ENCODE assay signal across 9 cellular contexts in the genomic region with DNA sequence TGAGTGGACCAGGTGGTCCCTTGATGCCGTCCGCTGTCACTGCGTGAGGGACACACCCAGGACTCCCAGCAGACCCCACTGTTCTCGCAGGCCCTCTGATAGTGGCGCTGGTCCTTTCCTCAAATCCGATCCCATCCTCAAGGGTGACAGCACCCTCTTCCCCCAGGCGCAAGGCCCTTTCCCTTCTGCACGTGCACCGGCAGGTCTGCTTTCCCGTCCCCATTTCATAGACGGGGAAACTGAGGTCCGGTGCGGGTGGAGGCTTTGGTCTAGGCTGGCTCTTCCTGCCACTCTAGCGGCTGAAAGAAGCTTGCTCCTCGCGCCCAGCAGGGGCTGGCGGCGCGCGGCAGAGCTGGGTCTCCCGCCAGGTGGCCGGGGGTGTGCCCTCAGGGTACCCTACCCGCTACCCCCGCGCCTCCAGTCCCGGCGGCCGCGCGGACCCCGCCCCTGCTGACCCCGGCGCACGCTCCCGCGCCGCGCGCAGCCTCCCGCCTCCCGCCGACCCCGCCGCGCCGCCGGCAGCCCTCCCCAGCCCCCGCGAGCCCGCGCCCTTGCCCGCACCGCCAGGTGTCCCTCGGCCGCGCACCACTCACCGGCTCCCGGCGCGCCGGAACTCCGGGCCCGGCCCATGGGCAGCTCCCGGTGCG. TPM values are rescaled to one million over a fixed set of nuclear protein-coding genes. Genes with fewer than 3 reads are reported as not detected.
A peak's percentile ranks its signal among the peaks of the same experiment; 100 is the strongest.
DNase-seq lines count a peak whose midpoint lies in the region; ATAC-seq and TF ChIP-seq lines count a peak whose summit lies in the region.
"Had no signal": no experiment of that assay in that cellular context is flagged by ENCODE, and none has a peak within 500 bp of the region (broad histone marks: within the 10 kb centered on the region; RNA-seq: fewer than 3 reads in every experiment).

No MANE protein-coding gene starts in this region.

- CTCF ChIA-PET in A673 (lab: Charles Lee), result no interaction called here

- 6 to 11% methylated on average over 19 to 22 of the region's 65 CpGs for WGBS in thyroid gland, 2 donors

- TF ChIP-seq CTCF in A673 (conservative IDR thresholded peaks at IDR 0.05; ENCODE audit: low read depth, low read length) (no peak), GM12875 (IDR thresholded peaks at IDR 0.05; ENCODE audit: borderline replicate concordance, insufficient read depth, low read depth, low read length) (0 out of 2 replicates have a peak, but pooled peaks have one; percentile 14), astrocyte of the cerebellum (IDR thresholded peaks at IDR 0.05; ENCODE audit: low read depth, low read length, missing control alignments) (no peak), thyroid gland (IDR thresholded peaks at IDR 0.05) (peak in 2 of 6 experiments; percentile 11 to 23)

- BruUV-seq in A673 (replicated peaks; lab: Mats Ljungman, UMichigan), result no TSS peak

- in situ Hi-C loops in astrocyte of the cerebellum (cut with HindIII; ENCODE audit: low sequenced_read_pairs), result no loop called here

- H3K27ac ChIP-seq in A673 (ENCODE audit: low read depth, low read length, poor library complexity, severe bottlenecking), result no peak overlapping the region
- no peak overlapping the region for H3K27ac ChIP-seq in thyroid gland

- H3K4me3 ChIP-seq in A673 (ENCODE audit: low read depth, low read length, poor library complexity, severe bottlenecking) (peak overlapping the region; percentile 28), GM12875 (ENCODE audit: low read depth, low read length) (no peak overlapping the region), astrocyte of the cerebellum (ENCODE audit: low read depth, low read length) (peak overlapping the region; percentile 34), thyroid gland (replicated peaks in 1 of 3) (peak overlapping the region in 1 of 3 donors; percentile 7)

- DNase-seq in A673 (ENCODE audit: low spot score) (peak; percentile 19), HuH-7.5 (ENCODE audit: low spot score) (peak; percentile 82), astrocyte of the cerebellum (ENCODE audit: low read depth) (no peak), kidney tubule cell (ENCODE audit: low spot score) (peak; percentile 17), thyroid gland (peak; percentile 15 to 17)

- H3K9me3 ChIP-seq in A673 (ENCODE audit: low read depth, low read length, poor library complexity, severe bottlenecking), result no peaks in the 10 kb centered on the region
- H3K9me3 ChIP-seq in thyroid gland, result no peaks in the 10 kb centered on the region

- intact Hi-C loops in A673 (cut with micrococcal nuclease; ENCODE audit: unreplicated experiment), result no loop called here
- intact Hi-C loops in thyroid gland (cut with DNase I), result loop anchor here (5.0 kb wide), 1 partner anchor 76 kb away; no protein-coding TSS in a partner anchor

- ATAC-seq in GM18907 (IDR thresholded peaks at IDR 0.05; ENCODE audit: unreplicated experiment) (no peak), GM18519 (IDR thresholded peaks at IDR 0.05; ENCODE audit: low FRiP score, unreplicated experiment) (no peak)

- no peaks in the 10 kb centered on the region for H3K36me3 ChIP-seq in A673 (ENCODE audit: insufficient read depth, low read length, poor library complexity, severe bottlenecking)
- H3K36me3 ChIP-seq in thyroid gland, result no peaks in the 10 kb centered on the region

- POLR2A ChIA-PET in A673 (lab: Charles Lee; ENCODE audit: low non-redundant PET), result interaction anchor here (0.6 kb wide), 1 partner anchor 114 kb away, joined by 3 read pairs; no protein-coding TSS in a partner anchor

- no peak for TF ChIP-seq POLR2A in thyroid gland (IDR thresholded peaks at IDR 0.05)

- H3K27me3 ChIP-seq in A673 (replicated peaks; ENCODE audit: insufficient read depth, low read depth, low read length, poor library complexity), result no peaks in the 10 kb centered on the region
- H3K27me3 ChIP-seq in thyroid gland, result no peaks in the 10 kb centered on the region

- peaks cover 5% of the 10 kb centered on the region for H3K4me1 ChIP-seq in A673 (ENCODE audit: insufficient read depth, low read length, poor library complexity, severe bottlenecking)
- H3K4me1 ChIP-seq in thyroid gland, result peaks cover 10 to 11% of the 10 kb centered on the region in 2 donors

RNA-seq across cellular contexts. Expression of gene RASGEF1C, which starts 0.5 kb away (rescaled TPM):
- not detected in 2 replicates for total RNA-seq in A673 (2021)
- 1 to 10 TPM in 3 of 4 donors, under 1 TPM in 1; 0.58 to 4.0 (median 2.1) TPM for total RNA-seq in thyroid gland
- total RNA-seq: dermis microvascular lymphatic vessel endothelial cell had no signal
